ENCODE assay signal across 11 cellular contexts in the genomic region with DNA sequence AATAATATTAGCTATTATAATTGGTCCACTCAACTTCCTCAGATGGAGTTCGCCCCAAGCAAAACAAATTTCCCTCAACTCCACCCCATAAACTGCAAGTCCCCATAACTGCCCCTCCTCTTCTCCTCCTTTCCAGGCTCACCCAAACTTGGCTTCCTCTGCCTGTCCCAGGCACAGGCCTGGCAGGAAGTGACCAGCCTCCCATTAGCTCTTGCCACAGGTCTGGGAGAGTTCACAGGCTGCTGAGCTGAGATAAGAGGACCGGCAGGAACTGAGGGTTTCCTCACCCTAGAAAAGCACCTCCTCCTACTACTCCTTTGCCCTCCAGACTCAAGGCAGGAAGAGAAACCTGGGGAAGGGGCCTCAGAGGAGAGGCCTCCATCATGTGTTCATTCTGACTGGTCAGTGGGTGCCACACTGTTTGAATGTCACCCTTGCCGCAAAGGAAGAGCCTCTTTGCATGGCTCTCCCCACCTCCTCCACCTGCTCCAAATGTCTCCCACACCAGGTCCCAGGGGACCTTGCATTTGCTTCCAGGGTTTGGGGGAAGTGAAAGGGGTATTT. TPM values are rescaled to one million over a fixed set of nuclear protein-coding genes. Genes with fewer than 3 reads are reported as not detected.
DNase-seq lines count a peak whose midpoint lies in the region; TF ChIP-seq lines count a peak whose summit lies in the region.
"Had no signal": no experiment of that assay in that cellular context is flagged by ENCODE, and none has a peak within 500 bp of the region (broad histone marks: within the 10 kb centered on the region; RNA-seq: fewer than 3 reads in every experiment).

No MANE protein-coding gene starts in this region.

- peaks cover 6% of the 10 kb centered on the region for H3K4me1 Mint-ChIP-seq in mesothelial cell of epicardium

- no peak overlapping the region for H3K4me3 ChIP-seq in ascending aorta
- no peak overlapping the region for H3K4me3 ChIP-seq in tibial artery

- no peaks in the 10 kb centered on the region for H3K9me3 Mint-ChIP-seq in mesothelial cell of epicardium

- no peak overlapping the region for H3K27ac Mint-ChIP-seq in mesothelial cell of epicardium

- H3K27me3 ChIP-seq in ascending aorta (no peaks in the 10 kb centered on the region), tibial artery (no peaks in the 10 kb centered on the region)

- H3K27ac ChIP-seq in ascending aorta (no peak overlapping the region), tibial artery (no peak overlapping the region)

- H3K36me3 ChIP-seq in ascending aorta (no peaks in the 10 kb centered on the region), tibial artery (peaks cover 0 to 6% (median 0%) of the 10 kb centered on the region in 3 donors)

- DNase-seq in HT1080 (ENCODE audit: low read depth) (peak; percentile 17), ascending aorta (ENCODE audit: low spot score in 2 of 2) (peak; percentile 23 to 67), hepatic stellate cell (ENCODE audit: low spot score) (peak; percentile 23), tibial artery (peak; percentile 50 to 72), mesothelial cell of epicardium (ENCODE audit: low spot score in 2 of 2, unreplicated experiment in 2 of 2) (no peak), nucleus accumbens (lab: John Stamatoyannopoulos, UW) (no peak)
- DNase-seq in stimulated activated CD4-positive, alpha-beta T cell treated with anti-CD3 and anti-CD28 coated beads, Interleukin-2, amount 100 ng/mL, for 48 hours: no peak
- DNase-seq in stimulated activated CD4-positive, alpha-beta T cell treated with anti-CD3 and anti-CD28 coated beads, Interleukin-15, amount 100 ng/mL, for 24 hours: no peak
- DNase-seq: KG1, NCI-H82, T-helper 1 cell had no signal

- H3K27me3 Mint-ChIP-seq in mesothelial cell of epicardium (ENCODE audit: low read depth): no peaks in the 10 kb centered on the region

- TF ChIP-seq CTCF in ascending aorta (IDR thresholded peaks at IDR 0.05) (no peak), tibial artery (IDR thresholded peaks at IDR 0.05) (no peak), mesothelial cell of epicardium (IDR thresholded peaks at IDR 0.05; ENCODE audit: unreplicated experiment) (no peak)

- no peaks in the 10 kb centered on the region for H3K9me3 ChIP-seq in ascending aorta
- H3K9me3 ChIP-seq in tibial artery: no peaks in the 10 kb centered on the region

- no peak overlapping the region for H3K4me3 Mint-ChIP-seq in mesothelial cell of epicardium

- intact Hi-C loops in ascending aorta (cut with DNase I) (no loop called here), tibial artery (cut with DNase I; ENCODE audit: low total_unique reads) (no loop called here)

- H3K36me3 Mint-ChIP-seq in mesothelial cell of epicardium: peaks cover 1% of the 10 kb centered on the region

- H3K4me1 ChIP-seq in ascending aorta: no peaks in the 10 kb centered on the region
- no peaks in the 10 kb centered on the region for H3K4me1 ChIP-seq in tibial artery

RNA-seq across cellular contexts. Expression of a gene that starts 24.5 kb away (rescaled TPM):
- total RNA-seq in HT1080 (2014; rRNA removed; shearing (Covaris generic)): 66.1 and 70.6 TPM in 2 replicates
- polyA plus RNA-seq in HT1080 (2015; cell fraction: cytosol; rRNA removed): 93.1 and 101 TPM in 2 replicates
- 34.9 and 46.3 TPM in 2 replicates for polyA plus RNA-seq in HT1080 (2015; cell fraction: nucleus; rRNA removed)
- 9.2 TPM for total RNA-seq in ascending aorta
- 8.4 to 8.9 TPM (median 8.6 TPM) in 3 replicates for total RNA-seq in mesothelial cell of epicardium

RNA-seq across cellular contexts. Expression of a gene that starts 36.7 kb away (rescaled TPM):
- 740 and 1,115 TPM in 2 replicates for total RNA-seq in HT1080 (2014; rRNA removed; shearing (Covaris generic))
- polyA plus RNA-seq in HT1080 (2015; cell fraction: cytosol; rRNA removed): 1,664 and 1,727 TPM in 2 replicates
- polyA plus RNA-seq in HT1080 (2015; cell fraction: nucleus; rRNA removed): 665 and 732 TPM in 2 replicates
- total RNA-seq in ascending aorta: 21.4 TPM
- 213 to 222 TPM (median 216 TPM) in 3 replicates for total RNA-seq in mesothelial cell of epicardium

Comparison
In these comparisons a context has a peak if more than half of its experiments do, and no peak if none do; other contexts are left out.
1. DNase-seq: peak in HT1080 (single experiment), ascending aorta (2 of 2), hepatic stellate cell (single experiment) and tibial artery (2 of 2); none in mesothelial cell of epicardium (0 of 2), nucleus accumbens (0 of 56), stimulated activated CD4-positive, alpha-beta T cell treated with anti-CD3 and anti-CD28 coated beads, Interleukin-2, amount 100 ng/mL, for 48 hours (0 of 2) and stimulated activated CD4-positive, alpha-beta T cell treated with anti-CD3 and anti-CD28 coated beads, Interleukin-15, amount 100 ng/mL, for 24 hours (single experiment).